ENCODE assay signal across 13 cellular contexts in the genomic region with DNA sequence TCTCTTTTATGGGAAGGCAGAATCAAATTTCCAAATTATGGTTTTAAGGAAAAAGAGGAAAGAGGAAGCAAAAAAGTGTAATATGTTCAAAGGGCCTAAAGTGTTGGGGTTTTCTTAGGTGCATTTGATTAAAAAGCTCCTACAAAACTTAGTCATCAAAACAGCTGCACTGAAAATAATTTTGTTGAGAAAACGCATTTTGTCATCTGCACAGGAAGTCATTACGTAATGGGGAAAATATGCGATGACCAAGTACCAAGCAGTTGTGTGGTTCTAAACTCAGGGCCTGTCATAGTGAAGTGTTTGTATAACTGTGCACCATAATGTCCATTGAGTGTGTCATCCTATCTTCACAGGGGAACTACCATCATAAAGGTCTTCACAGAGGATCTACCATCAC. TPM values are rescaled to one million over a fixed set of nuclear protein-coding genes. Genes with fewer than 3 reads are reported as not detected.
A peak's percentile ranks its signal among the peaks of the same experiment; 100 is the strongest.
DNase-seq lines count a peak whose midpoint lies in the region; ATAC-seq and TF ChIP-seq lines count a peak whose summit lies in the region.
"Had no signal": no experiment of that assay in that cellular context is flagged by ENCODE, and none has a peak within 500 bp of the region (broad histone marks: within the 10 kb centered on the region; RNA-seq: fewer than 3 reads in every experiment).

No MANE protein-coding gene starts in this region.

- intact Hi-C loops in heart left ventricle (cut with DNase I): loop anchor here in 1 of 10 donors (5.0 kb wide), 1 partner anchor 1097 kb away; no protein-coding TSS in a partner anchor
- intact Hi-C loops in cardiac septum (cut with DNase I): no loop called here
- intact Hi-C loops in heart right ventricle (cut with DNase I): no loop called here
- intact Hi-C loops in transverse colon (cut with DNase I; ENCODE audit: low total_unique reads): no loop called here

- in situ Hi-C loops in transverse colon (cut with MboI; ENCODE audit: low pct_ligation_motif_present in 1 of 4, low pct_unique_long_range_greater_than_20kb in 1 of 4, low sequenced_read_pairs in 3 of 4): loop anchor here in 1 of 4 donors (25.0 kb wide), 1 partner anchor 788 kb away; no protein-coding TSS in a partner anchor

- TF ChIP-seq POLR2A in heart left ventricle (IDR thresholded peaks at IDR 0.05): no peak
- no peak for TF ChIP-seq POLR2A in transverse colon (IDR thresholded peaks at IDR 0.05)

- H3K4me1 ChIP-seq in heart left ventricle (peaks cover 0 to 12% (median 0%) of the 10 kb centered on the region in 12 donors), heart right ventricle (peaks cover 0 to 14% (median 0%) of the 10 kb centered on the region in 9 donors), neural progenitor cell (no peaks in the 10 kb centered on the region), transverse colon (no peaks in the 10 kb centered on the region)
- H3K4me1 ChIP-seq: BE2C had no signal

- no peak for TF ChIP-seq CTCF in heart left ventricle (IDR thresholded peaks at IDR 0.05)
- TF ChIP-seq CTCF in heart right ventricle (IDR thresholded peaks at IDR 0.05): no peak
- no peak for TF ChIP-seq CTCF in neural progenitor cell (IDR thresholded peaks at IDR 0.05)
- TF ChIP-seq CTCF in transverse colon (IDR thresholded peaks at IDR 0.05): no peak

- no peaks in the 10 kb centered on the region for H3K36me3 ChIP-seq in heart left ventricle
- H3K36me3 ChIP-seq in heart right ventricle: no peaks in the 10 kb centered on the region
- H3K36me3 ChIP-seq in neural progenitor cell: no peaks in the 10 kb centered on the region
- H3K36me3 ChIP-seq in transverse colon: no peaks in the 10 kb centered on the region
- H3K36me3 ChIP-seq: BE2C had no signal

- no peak overlapping the region for H3K4me2 ChIP-seq in neural progenitor cell

- H3K27me3 ChIP-seq in heart left ventricle (peaks cover 0 to under 1% (median 0%) of the 10 kb centered on the region in 9 donors), heart right ventricle (no peaks in the 10 kb centered on the region), neural progenitor cell (no peaks in the 10 kb centered on the region), transverse colon (no peaks in the 10 kb centered on the region)

- WGBS in heart left ventricle, 4 donors: 31 to 56% (median 48%) methylated on average over 3 of the region's 3 CpGs
- WGBS in heart right ventricle, 2 donors: 32 to 55% methylated on average over 3 of the region's 3 CpGs
- 24 to 48% methylated on average over 3 of the region's 3 CpGs for WGBS in transverse colon (ENCODE audit: low coverage in 1 of 2), 2 donors

- no peak for DNase-seq in heart left ventricle
- no peak for DNase-seq in cardiac septum (ENCODE audit: low spot score)
- peak; percentile 60 to 84 for DNase-seq in SW 1271 (lab: John Stamatoyannopoulos, UW)
- DNase-seq in heart right ventricle: peak in 1 of 2 donors; percentile 13
- no peak for DNase-seq in HUDEP-2 (lab: John Stamatoyannopoulos, UW; ENCODE audit: unreplicated experiment in 76 of 76)
- no peak for DNase-seq in neural progenitor cell (ENCODE audit: low spot score)
- no peak for DNase-seq in GDM1 (lab: John Stamatoyannopoulos, UW)
- no peak for DNase-seq in transverse colon
- DNase-seq: BE2C had no signal

- no peaks in the 10 kb centered on the region for H3F3A ChIP-seq in neural progenitor cell (ENCODE audit: low read depth)

- H2AFZ ChIP-seq in neural progenitor cell (replicated peaks): no peak overlapping the region

- H3K4me3 ChIP-seq in heart left ventricle (no peak overlapping the region), heart right ventricle (no peak overlapping the region), neural progenitor cell (no peak overlapping the region), transverse colon (no peak overlapping the region)
- H3K4me3 ChIP-seq: K562 had no signal

- H3K36me3 Mint-ChIP-seq in neural progenitor cell: no peaks in the 10 kb centered on the region

- H4K20me1 ChIP-seq in neural progenitor cell (ENCODE audit: low read depth): no peaks in the 10 kb centered on the region

- no peak overlapping the region for H3K9ac ChIP-seq in neural progenitor cell

- TF ChIP-seq EP300 in transverse colon (IDR thresholded peaks at IDR 0.05; ENCODE audit: low read depth): no peak

- no peaks in the 10 kb centered on the region for H3K79me2 ChIP-seq in neural progenitor cell (ENCODE audit: low read depth)

- H3K4me3 Mint-ChIP-seq in neural progenitor cell: no peak overlapping the region

- no peaks in the 10 kb centered on the region for H3K9me3 Mint-ChIP-seq in neural progenitor cell

- no peaks in the 10 kb centered on the region for H3K4me1 Mint-ChIP-seq in neural progenitor cell

- peak overlapping the region in 1 of 12 donors; percentile 14 for H3K27ac ChIP-seq in heart left ventricle
- H3K27ac ChIP-seq in heart right ventricle: peak overlapping the region in 3 of 10 donors; percentile 2 to 45 (median 2)
- H3K27ac ChIP-seq in neural progenitor cell: no peak overlapping the region
- no peak overlapping the region for H3K27ac ChIP-seq in transverse colon

- ATAC-seq in heart left ventricle (peak in 3 of 4 donors; percentile 55 to 86 (median 59)), heart right ventricle (peak in 6 of 8 donors; percentile 30 to 84 (median 61))
- ATAC-seq: K562 had no signal

- no peak overlapping the region for H3K27ac Mint-ChIP-seq in neural progenitor cell

- H3K27me3 Mint-ChIP-seq in neural progenitor cell (ENCODE audit: insufficient read depth, low read depth): no peaks in the 10 kb centered on the region

- H3K9me3 ChIP-seq in heart left ventricle (no peaks in the 10 kb centered on the region), heart right ventricle (no peaks in the 10 kb centered on the region), neural progenitor cell (ENCODE audit: low read depth) (no peaks in the 10 kb centered on the region), transverse colon (no peaks in the 10 kb centered on the region)
- H3K9me3 ChIP-seq: BE2C had no signal

RNA-seq across cellular contexts. Expression of a gene that starts 15.6 kb away (rescaled TPM):
- total RNA-seq in heart left ventricle: under 1 TPM in 1 of 9 donors, not detected in 8; 0.17 TPM
- not detected for polyA plus RNA-seq in heart left ventricle
- not detected for total RNA-seq in cardiac septum
- not detected for total RNA-seq in heart right ventricle
- not detected for polyA plus RNA-seq in heart right ventricle
- not detected in 2 replicates for total RNA-seq in neural progenitor cell (ENCODE audit: low replicate concordance)
- total RNA-seq in transverse colon: not detected
- total RNA-seq: activated CD8-positive, alpha-beta memory T cell treated with anti-CD3 and anti-CD28 coated beads for 36 hours; K562; lower leg skin; temporal lobe had no signal
- polyA plus RNA-seq: K562 had no signal

Comparison
In these comparisons a context has a peak if more than half of its experiments do, and no peak if none do; other contexts are left out.
1. DNase-seq: peak in SW 1271 (2 of 2); none in heart left ventricle (0 of 5), cardiac septum (single experiment), HUDEP-2 (0 of 76), neural progenitor cell (single experiment), GDM1 (single experiment) and transverse colon (single experiment).